ENCODE assay signal across 14 cellular contexts in the genomic region with DNA sequence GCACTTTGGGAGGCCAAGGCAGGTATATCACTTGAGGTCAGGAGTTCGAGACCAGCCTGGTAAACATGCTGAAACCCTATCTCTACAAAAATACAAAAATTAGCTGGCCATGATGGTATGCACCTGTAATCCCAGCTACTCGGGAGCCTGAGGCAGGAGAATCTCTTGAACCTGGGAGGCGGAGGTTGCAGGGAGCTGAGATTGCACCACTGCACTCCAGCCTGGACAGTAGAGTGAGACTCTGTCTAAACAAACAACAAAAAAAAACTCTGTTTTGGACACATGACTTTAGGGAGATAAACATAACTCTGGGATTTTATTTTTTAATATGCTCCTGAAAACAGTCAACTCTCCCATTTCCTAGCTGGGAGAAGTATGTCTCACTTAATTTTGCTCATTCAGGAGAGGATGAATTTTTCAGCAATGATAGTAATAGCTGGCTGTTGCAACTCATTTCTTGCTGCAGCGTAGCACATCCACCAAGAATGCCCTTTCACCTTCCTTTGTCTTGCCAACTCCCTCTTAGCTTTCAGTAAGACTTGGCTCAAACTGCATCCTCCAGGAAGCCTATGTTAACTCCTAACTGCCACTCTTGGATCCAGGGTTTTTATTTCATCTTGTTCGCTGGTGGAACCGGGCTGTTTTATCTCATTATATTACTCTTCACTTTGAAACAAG. TPM values are rescaled to one million over a fixed set of nuclear protein-coding genes. Genes with fewer than 3 reads are reported as not detected.
DNase-seq lines count a peak whose midpoint lies in the region; ATAC-seq and TF ChIP-seq lines count a peak whose summit lies in the region.
"Had no signal": no experiment of that assay in that cellular context is flagged by ENCODE, and none has a peak within 500 bp of the region (broad histone marks: within the 10 kb centered on the region; RNA-seq: fewer than 3 reads in every experiment).

No MANE protein-coding gene starts in this region.

- peaks cover 3% of the 10 kb centered on the region for H3K9me3 Mint-ChIP-seq in stimulated activated effector memory CD8-positive, alpha-beta T cell treated with anti-CD3 and anti-CD28 coated beads, Interleukin-12 subunit alpha, Interleukin-12 subunit beta, amount 100 ng/mL, for 72 hours

- WGBS in GM23248 (ENCODE audit: low coverage in 1 of 2, low lambda C conversion rate in 2 of 2, missing lambda C conversion rate in 2 of 2), 2 experiments = 68 to 70% methylated on average over 6 of the region's 6 CpGs
- 52% methylated on average over 6 of the region's 6 CpGs for WGBS in right cardiac atrium

- no peak overlapping the region for H2AFZ ChIP-seq in GM23248

- H3K4me1 ChIP-seq in GM23248 (ENCODE audit: insufficient read depth) = peaks cover 60% of the 10 kb centered on the region
- peaks cover 7% of the 10 kb centered on the region for H3K4me1 ChIP-seq in right cardiac atrium (ENCODE audit: control insufficient read depth, insufficient read depth, low read length)

- H3K27ac Mint-ChIP-seq in stimulated activated effector memory CD8-positive, alpha-beta T cell treated with anti-CD3 and anti-CD28 coated beads, Interleukin-12 subunit alpha, Interleukin-12 subunit beta, amount 100 ng/mL, for 72 hours = no peak overlapping the region

- peaks cover 46% of the 10 kb centered on the region; the same call in 1 of the 2 replicates for H4K20me1 ChIP-seq in GM23248 (ENCODE audit: insufficient read depth)

- no peak for TF ChIP-seq CTCF in astrocyte of the spinal cord (IDR thresholded peaks at IDR 0.05; ENCODE audit: low read depth, low read length)

- H3K4me2 ChIP-seq in GM23248 (ENCODE audit: unreplicated experiment) = peak overlapping the region; percentile 32

- peaks cover 99% of the 10 kb centered on the region for H3K79me2 ChIP-seq in GM23248 (ENCODE audit: insufficient read depth)

- peaks cover 78% of the 10 kb centered on the region for H3K4me1 Mint-ChIP-seq in stimulated activated effector memory CD8-positive, alpha-beta T cell treated with anti-CD3 and anti-CD28 coated beads, Interleukin-12 subunit alpha, Interleukin-12 subunit beta, amount 100 ng/mL, for 72 hours

- H3K36me3 Mint-ChIP-seq in stimulated activated effector memory CD8-positive, alpha-beta T cell treated with anti-CD3 and anti-CD28 coated beads, Interleukin-12 subunit alpha, Interleukin-12 subunit beta, amount 100 ng/mL, for 72 hours = peaks cover 7% of the 10 kb centered on the region

- no peak overlapping the region for H3K4me3 Mint-ChIP-seq in stimulated activated effector memory CD8-positive, alpha-beta T cell treated with anti-CD3 and anti-CD28 coated beads, Interleukin-12 subunit alpha, Interleukin-12 subunit beta, amount 100 ng/mL, for 72 hours

- peak overlapping the region; percentile 65 for H3K27ac ChIP-seq in GM23248
- peak overlapping the region; percentile 38 for H3K27ac ChIP-seq in right cardiac atrium (ENCODE audit: low read length)

- H3K9me3 ChIP-seq in GM23248 (ENCODE audit: low read depth) (no peaks in the 10 kb centered on the region), right cardiac atrium (ENCODE audit: control insufficient read depth, low read length) (no peaks in the 10 kb centered on the region)
- H3K9me3 ChIP-seq: tibial nerve had no signal

- peak; percentile 91 for DNase-seq in GM23248
- DNase-seq in astrocyte of the spinal cord (ENCODE audit: low read depth, low spot score) = peak; percentile 69
- no peak for DNase-seq in right cardiac atrium
- DNase-seq in sciatic nerve (ENCODE audit: low spot score) = no peak
- DNase-seq in activated CD4-positive, alpha-beta T cell treated with anti-CD3 and anti-CD28 coated beads, Interleukin-2, amount 50 U/mL, for 4 hours = no peak
- DNase-seq in central memory CD4-positive, alpha-beta T cell = no peak
- DNase-seq in stimulated activated effector memory CD8-positive, alpha-beta T cell treated with anti-CD3 and anti-CD28 coated beads, Interleukin-12 subunit alpha, Interleukin-12 subunit beta, amount 100 ng/mL, for 72 hours (ENCODE audit: low spot score in 2 of 2) = no peak
- DNase-seq in cerebellar nuclear complex (lab: John Stamatoyannopoulos, UW) = no peak
- DNase-seq: activated CD4-positive, alpha-beta T cell treated with anti-CD3 and anti-CD28 coated beads for 4 hours; activated naive CD4-positive, alpha-beta T cell; effector CD4-positive, alpha-beta T cell; NCI-H69; occipital lobe had no signal

- H3K9me2 ChIP-seq in GM23248 (ENCODE audit: insufficient read depth) = no peaks in the 10 kb centered on the region

- peaks cover 43% of the 10 kb centered on the region for H3F3A ChIP-seq in GM23248 (ENCODE audit: insufficient read depth)

- in situ Hi-C loops in GM23248 (cut with MboI) = no loop called here
- in situ Hi-C loops in astrocyte of the spinal cord (cut with HindIII; ENCODE audit: low sequenced_read_pairs) = no loop called here

- peak overlapping the region; percentile 15; the same call in 1 of the 2 replicates for H3K9ac ChIP-seq in GM23248

- no peaks in the 10 kb centered on the region for H3K36me3 ChIP-seq in GM23248 (ENCODE audit: low read depth)
- H3K36me3 ChIP-seq: tibial nerve had no signal

- H3K4me3 ChIP-seq in GM23248 (no peak overlapping the region), astrocyte of the spinal cord (ENCODE audit: low read depth, low read length) (no peak overlapping the region), right cardiac atrium (ENCODE audit: low read length) (peak overlapping the region; percentile 18)
- H3K4me3 ChIP-seq: tibial nerve had no signal

- intact Hi-C loops in right cardiac atrium (cut with DNase I) = no loop called here
- intact Hi-C loops in sciatic nerve (cut with DNase I) = no loop called here

- H3K27me3 ChIP-seq in GM23248 (replicated peaks; ENCODE audit: insufficient read depth) = no peaks in the 10 kb centered on the region
- H3K27me3 ChIP-seq in right cardiac atrium (ENCODE audit: control insufficient read depth, insufficient read depth) = no peaks in the 10 kb centered on the region
- H3K27me3 ChIP-seq: tibial nerve had no signal

- ATAC-seq in right cardiac atrium = peak; percentile 48 to 86
- ATAC-seq in sciatic nerve = peak; percentile 83
- ATAC-seq in stimulated activated effector memory CD8-positive, alpha-beta T cell treated with anti-CD3 and anti-CD28 coated beads, Interleukin-12 subunit alpha, Interleukin-12 subunit beta, amount 100 ng/mL, for 72 hours = no peak

RNA-seq across cellular contexts. Expression of a gene that starts 24.3 kb away (rescaled TPM):
- total RNA-seq in GM23248 (2014; rRNA removed; shearing (Covaris generic)) = 7.2 and 9.0 TPM in 2 replicates
- polyA plus RNA-seq in GM23248 (2016; fragmentation: Nextera tagmentation; extraction: Ambion mirVana) (17.9 and 18.2 TPM in 2 replicates), right cardiac atrium (16.7 TPM)
- total RNA-seq in right cardiac atrium (10 to 100 TPM; 24.6 to 30.7 (median 28.8) TPM), sciatic nerve (34.7 TPM)

Comparison
In these comparisons a context has a peak if more than half of its experiments do, and no peak if none do; other contexts are left out.
1. DNase-seq: peak in GM23248 (single experiment) and astrocyte of the spinal cord (single experiment); none in right cardiac atrium (0 of 3), sciatic nerve (single experiment), activated CD4-positive, alpha-beta T cell treated with anti-CD3 and anti-CD28 coated beads, Interleukin-2, amount 50 U/mL, for 4 hours (0 of 2), central memory CD4-positive, alpha-beta T cell (single experiment), stimulated activated effector memory CD8-positive, alpha-beta T cell treated with anti-CD3 and anti-CD28 coated beads, Interleukin-12 subunit alpha, Interleukin-12 subunit beta, amount 100 ng/mL, for 72 hours (0 of 2) and cerebellar nuclear complex (0 of 2).